In genomic region chr11:71454470-71455113, GRCh38 we compare ENCODE assay signal across 1 cellular context.
TF ChIP-seq lines count a peak whose summit lies in the region.

No MANE protein-coding gene starts in this region.

TF ChIP-seq in liver, 16 proteins besides CTCF, POLR2A, EP300 and RAD21 (continued from another document):
- TF ChIP-seq YY1 (IDR thresholded peaks at IDR 0.05) (no peak), GABPA (IDR thresholded peaks at IDR 0.05 in 1 of 2, conservative IDR thresholded peaks at IDR 0.05 in 1 of 2) (no peak), ZBTB33 (IDR thresholded peaks at IDR 0.05) (no peak), FOXA1 (IDR thresholded peaks at IDR 0.05) (no peak), HNF4A (conservative IDR thresholded peaks at IDR 0.05) (no peak), TAF1 (conservative IDR thresholded peaks at IDR 0.05) (no peak), NR2F2 (IDR thresholded peaks at IDR 0.05) (no peak), RXRA (IDR thresholded peaks at IDR 0.05) (no peak), JUND (IDR thresholded peaks at IDR 0.05) (no peak), ATF3 (IDR thresholded peaks at IDR 0.05) (no peak)
TF ChIP-seq in liver: peak in this region for 0.
